ENCODE assay signal across 9 cellular contexts in the genomic region with DNA sequence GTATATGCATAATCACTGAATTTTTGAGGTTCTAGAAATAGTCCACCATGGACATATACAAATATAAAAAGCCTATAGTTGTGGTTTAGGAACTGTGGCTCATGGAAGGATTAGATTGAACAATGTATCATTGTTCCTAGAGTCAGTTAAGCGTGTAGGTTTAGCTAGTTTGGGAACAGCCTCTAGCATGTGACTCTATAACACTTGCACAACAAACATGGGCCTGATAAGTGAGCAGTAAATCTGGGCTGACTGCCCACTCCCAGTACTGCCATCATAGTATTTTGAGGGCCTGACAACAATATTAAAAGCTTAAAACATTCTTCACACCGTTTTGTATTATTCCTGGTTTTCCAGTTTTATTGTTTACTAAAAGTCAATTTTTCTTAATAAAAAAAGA. TPM values are rescaled to one million over a fixed set of nuclear protein-coding genes. Genes with fewer than 3 reads are reported as not detected.
DNase-seq lines count a peak whose midpoint lies in the region; ATAC-seq, FAIRE-seq and TF ChIP-seq lines count a peak whose summit lies in the region.
"Had no signal": no experiment of that assay in that cellular context is flagged by ENCODE, and none has a peak within 500 bp of the region (broad histone marks: within the 10 kb centered on the region; RNA-seq: fewer than 3 reads in every experiment).

No MANE protein-coding gene starts in this region.

- no peak overlapping the region for H3K4me3 Mint-ChIP-seq in astrocyte (ENCODE audit: unreplicated experiment)
- no peak overlapping the region for H3K4me3 Mint-ChIP-seq in activated T-helper 2 cell treated with anti-CD3 and anti-CD28 coated beads, Interferon-gamma antibody, Interleukin-2, Interleukin-4, amounts not matched to agents 10 μg/mL and 5 μg/mL and 100 μg/mL, durations not matched to agents 14 hours and 24 hours and 36 hours (ENCODE audit: low read depth)

- peak; percentile 87 to 89 for ATAC-seq in gastrocnemius medialis
- no peak for ATAC-seq in GM21576 (IDR thresholded peaks at IDR 0.05; ENCODE audit: unreplicated experiment)
- ATAC-seq in HG03135 (IDR thresholded peaks at IDR 0.05; ENCODE audit: unreplicated experiment) = no peak
- no peak for ATAC-seq in HG02571 (IDR thresholded peaks at IDR 0.05; ENCODE audit: unreplicated experiment)

- no peak for FAIRE-seq in astrocyte (lab: Jason Lieb, UNC)

- H3K27me3 Mint-ChIP-seq in astrocyte (ENCODE audit: low read depth, unreplicated experiment) = no peaks in the 10 kb centered on the region
- peaks cover 5% of the 10 kb centered on the region for H3K27me3 Mint-ChIP-seq in activated T-helper 2 cell treated with anti-CD3 and anti-CD28 coated beads, Interferon-gamma antibody, Interleukin-2, Interleukin-4, amounts not matched to agents 10 μg/mL and 5 μg/mL and 100 μg/mL, durations not matched to agents 14 hours and 24 hours and 36 hours (ENCODE audit: low read depth)

- H4K20me1 ChIP-seq in astrocyte (ENCODE audit: insufficient read depth, low read length) = peaks cover 69% of the 10 kb centered on the region

- peaks cover 29% of the 10 kb centered on the region for H3K4me1 Mint-ChIP-seq in astrocyte (ENCODE audit: low read depth, unreplicated experiment)
- no peaks in the 10 kb centered on the region for H3K4me1 Mint-ChIP-seq in activated T-helper 2 cell treated with anti-CD3 and anti-CD28 coated beads, Interferon-gamma antibody, Interleukin-2, Interleukin-4, amounts not matched to agents 10 μg/mL and 5 μg/mL and 100 μg/mL, durations not matched to agents 14 hours and 24 hours and 36 hours (ENCODE audit: low read depth)

- peaks cover 1% of the 10 kb centered on the region for H3K36me3 Mint-ChIP-seq in astrocyte (ENCODE audit: low read depth, unreplicated experiment)
- H3K36me3 Mint-ChIP-seq in activated T-helper 2 cell treated with anti-CD3 and anti-CD28 coated beads, Interferon-gamma antibody, Interleukin-2, Interleukin-4, amounts not matched to agents 10 μg/mL and 5 μg/mL and 100 μg/mL, durations not matched to agents 14 hours and 24 hours and 36 hours (ENCODE audit: low read depth) = no peaks in the 10 kb centered on the region

- peak; percentile 59 for DNase-seq in HCEC 1CT
- DNase-seq in astrocyte (ENCODE audit: low read depth) = peak; percentile 79
- DNase-seq in left ventricle myocardium inferior = peak; percentile 62
- DNase-seq in gastrocnemius medialis = peak; percentile 56 to 78
- DNase-seq in activated T-helper 2 cell treated with anti-CD3 and anti-CD28 coated beads, Interferon-gamma antibody, Interleukin-2, Interleukin-4, amounts not matched to agents 10 μg/mL and 5 μg/mL and 100 μg/mL, durations not matched to agents 14 hours and 24 hours and 36 hours (ENCODE audit: low spot score) = no peak
- DNase-seq: DMS 273 treated with DMSO at 0.1 percent for 48 hours had no signal

- H3K27ac ChIP-seq in astrocyte (ENCODE audit: low read depth, low read length) (no peak overlapping the region), left ventricle myocardium inferior (replicated peaks) (peak overlapping the region; percentile 58), gastrocnemius medialis (peak overlapping the region; percentile 72 to 79 (median 76))

- H3K27me3 ChIP-seq in astrocyte (ENCODE audit: insufficient read depth, low read length) (no peaks in the 10 kb centered on the region), left ventricle myocardium inferior (ENCODE audit: low read depth) (no peaks in the 10 kb centered on the region), gastrocnemius medialis (no peaks in the 10 kb centered on the region)

- in situ Hi-C loops in gastrocnemius medialis (cut with MboI; ENCODE audit: low sequenced_read_pairs in 4 of 4) = no loop called here

- H3K79me2 ChIP-seq in astrocyte (ENCODE audit: insufficient read depth, low read length) = peaks cover 100% of the 10 kb centered on the region

- no peak overlapping the region for H3K27ac Mint-ChIP-seq in astrocyte (ENCODE audit: unreplicated experiment)
- H3K27ac Mint-ChIP-seq in activated T-helper 2 cell treated with anti-CD3 and anti-CD28 coated beads, Interferon-gamma antibody, Interleukin-2, Interleukin-4, amounts not matched to agents 10 μg/mL and 5 μg/mL and 100 μg/mL, durations not matched to agents 14 hours and 24 hours and 36 hours = no peak overlapping the region

- H3K9me3 ChIP-seq in astrocyte (ENCODE audit: insufficient read depth, low read depth, low read length) = no peaks in the 10 kb centered on the region
- H3K9me3 ChIP-seq in left ventricle myocardium inferior (replicated peaks) = no peaks in the 10 kb centered on the region
- H3K9me3 ChIP-seq in gastrocnemius medialis = no peaks in the 10 kb centered on the region

- intact Hi-C loops in left ventricle myocardium inferior (cut with micrococcal nuclease) (no loop called here), gastrocnemius medialis (cut with DNase I; ENCODE audit: low total_unique reads) (loop anchor here (2.0 kb wide), 1 partner anchor 46 kb away; the partner anchor contains the start of gene YAP1)
- intact Hi-C loops in activated T-helper 2 cell treated with anti-CD3 and anti-CD28 coated beads, Interferon-gamma antibody, Interleukin-2, Interleukin-4, amounts not matched to agents 10 μg/mL and 5 μg/mL and 100 μg/mL, durations not matched to agents 14 hours and 24 hours and 36 hours (cut with micrococcal nuclease) = no loop called here

- no peak overlapping the region for H3K4me2 ChIP-seq in astrocyte (ENCODE audit: low read length)

- TF ChIP-seq CTCF in astrocyte (IDR thresholded peaks at IDR 0.05; ENCODE audit: insufficient read depth, low read depth, low read length) (no peak), left ventricle myocardium inferior (IDR thresholded peaks at IDR 0.05; ENCODE audit: borderline replicate concordance) (no peak), gastrocnemius medialis (IDR thresholded peaks at IDR 0.05 in 4 of 5, conservative IDR thresholded peaks at IDR 0.05 in 1 of 5) (no peak)

- H3K9me3 Mint-ChIP-seq in astrocyte (ENCODE audit: unreplicated experiment) = no peaks in the 10 kb centered on the region
- no peaks in the 10 kb centered on the region for H3K9me3 Mint-ChIP-seq in activated T-helper 2 cell treated with anti-CD3 and anti-CD28 coated beads, Interferon-gamma antibody, Interleukin-2, Interleukin-4, amounts not matched to agents 10 μg/mL and 5 μg/mL and 100 μg/mL, durations not matched to agents 14 hours and 24 hours and 36 hours

- no peaks in the 10 kb centered on the region for H3K36me3 ChIP-seq in astrocyte (ENCODE audit: insufficient read depth, low read length)
- no peaks in the 10 kb centered on the region for H3K36me3 ChIP-seq in left ventricle myocardium inferior
- no peaks in the 10 kb centered on the region for H3K36me3 ChIP-seq in gastrocnemius medialis

- no peak overlapping the region for H3K9ac ChIP-seq in astrocyte (ENCODE audit: low read length)

- H3K4me3 ChIP-seq in astrocyte (ENCODE audit: insufficient read depth, low read depth, low read length) = no peak overlapping the region
- peak overlapping the region; percentile 0 for H3K4me3 ChIP-seq in left ventricle myocardium inferior
- H3K4me3 ChIP-seq in gastrocnemius medialis = no peak overlapping the region

- no peak for TF ChIP-seq POLR2A in gastrocnemius medialis (IDR thresholded peaks at IDR 0.05)

- no peak overlapping the region for H2AFZ ChIP-seq in astrocyte (ENCODE audit: low read depth, low read length)

- peaks cover 14% of the 10 kb centered on the region for H3K4me1 ChIP-seq in astrocyte (ENCODE audit: insufficient read depth, low read length)
- H3K4me1 ChIP-seq in left ventricle myocardium inferior = peaks cover 87% of the 10 kb centered on the region
- peaks cover 47 to 69% of the 10 kb centered on the region in 2 donors for H3K4me1 ChIP-seq in gastrocnemius medialis

RNA-seq across cellular contexts. Expression of gene YAP1, which starts 47.0 kb away (rescaled TPM):
- total RNA-seq in astrocyte = 122 and 129 TPM in 2 replicates
- 67.9 TPM for total RNA-seq in left ventricle myocardium inferior
- 10 to 100 TPM; 41.9 to 89.4 (median 72.6) TPM for total RNA-seq in gastrocnemius medialis
- not detected in 2 replicates for total RNA-seq in activated T-helper 2 cell treated with anti-CD3 and anti-CD28 coated beads, Interferon-gamma antibody, Interleukin-2, Interleukin-4, amounts not matched to agents 10 μg/mL and 5 μg/mL and 100 μg/mL, durations not matched to agents 14 hours and 24 hours and 36 hours

Comparison
In these comparisons a context has a peak if more than half of its experiments do, and no peak if none do; other contexts are left out.
1. ATAC-seq: peak in gastrocnemius medialis (2 of 2); none in GM21576 (single experiment), HG03135 (single experiment) and HG02571 (single experiment).
2. RNA of gene YAP1, which starts 47.0 kb away (total RNA-seq): 122 to 129 TPM in astrocyte, 41.9 to 89.4 TPM in gastrocnemius medialis and 67.9 TPM in left ventricle myocardium inferior (single experiment); not detected in activated T-helper 2 cell treated with anti-CD3 and anti-CD28 coated beads, Interferon-gamma antibody, Interleukin-2, Interleukin-4, amounts not matched to agents 10 μg/mL and 5 μg/mL and 100 μg/mL, durations not matched to agents 14 hours and 24 hours and 36 hours; every median in the first group is over 10 times any median in the second.